8 cellular contexts compared by ENCODE assay signal in genomic region chr9:97996676-97997075, GRCh38. TPM values are rescaled to one million over a fixed set of nuclear protein-coding genes. Genes with fewer than 3 reads are reported as not detected.
"Had no signal": no experiment of that assay in that cellular context is flagged by ENCODE, and none has a peak within 500 bp of the region (broad histone marks: within the 10 kb centered on the region; RNA-seq: fewer than 3 reads in every experiment).

No MANE protein-coding gene starts in this region.

RNA-seq across cellular contexts. Expression of gene HEMGN, which starts 58.7 kb away (rescaled TPM):
- total RNA-seq: progenitor cell of endocrine pancreas, pulmonary artery endothelial cell, tibial nerve, ureter, vagina had no signal
- polyA plus RNA-seq: neural cell, ovary, stomach had no signal
